Comparison of ENCODE assay signal across 16 cellular contexts in the genomic region with DNA sequence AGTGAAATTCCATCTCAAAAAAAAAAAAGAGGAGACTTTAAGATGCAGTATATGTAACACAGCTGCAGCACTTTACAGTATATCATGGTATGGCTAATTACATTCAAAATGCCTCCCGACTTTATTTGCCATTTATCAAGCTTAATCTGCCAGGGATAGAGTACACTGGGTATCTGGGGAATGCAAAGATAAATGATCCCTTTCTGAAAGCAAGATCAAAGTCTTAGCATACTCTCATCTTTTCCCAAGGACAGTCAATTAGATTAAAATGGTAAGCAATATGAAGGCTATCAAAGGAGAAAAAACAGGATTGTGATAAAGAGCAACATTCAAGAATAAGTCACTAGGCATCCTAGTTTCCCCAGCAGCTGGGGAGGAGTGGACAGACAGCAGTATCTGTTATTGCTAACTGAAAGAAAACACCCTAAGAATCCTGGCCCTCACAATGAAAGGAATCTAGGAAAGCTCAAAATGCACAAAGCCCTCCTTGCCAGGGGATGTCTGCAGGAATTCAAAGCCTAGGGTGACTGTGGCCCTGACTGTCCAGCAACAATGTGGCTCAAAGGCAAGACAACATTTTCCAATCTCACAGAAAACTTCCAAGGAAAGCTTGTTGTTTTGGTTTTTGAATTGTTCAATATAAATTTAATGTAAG. TPM values are rescaled to one million over a fixed set of nuclear protein-coding genes. Genes with fewer than 3 reads are reported as not detected.
DNase-seq lines count a peak whose midpoint lies in the region; ATAC-seq and TF ChIP-seq lines count a peak whose summit lies in the region.
"Had no signal": no experiment of that assay in that cellular context is flagged by ENCODE, and none has a peak within 500 bp of the region (broad histone marks: within the 10 kb centered on the region; RNA-seq: fewer than 3 reads in every experiment).

No MANE protein-coding gene starts in this region.

- peaks cover 86% of the 10 kb centered on the region for H3K36me3 ChIP-seq in HUES64 (ENCODE audit: insufficient read depth, low read length)
- H3K36me3 ChIP-seq in mesodermal cell (ENCODE audit: control insufficient read depth, insufficient read depth, low read length): peaks cover 67% of the 10 kb centered on the region

- H3K36me3 Mint-ChIP-seq in CD14-positive monocyte (peaks cover 58 to 82% of the 10 kb centered on the region in 2 donors), Calu3 (ENCODE audit: insufficient read depth, unreplicated experiment) (peaks cover 21% of the 10 kb centered on the region)
- H3K36me3 Mint-ChIP-seq in activated CD4-positive, alpha-beta memory T cell treated with anti-CD3 and anti-CD28 coated beads for 36 hours: peaks cover 27% of the 10 kb centered on the region

- H3K27ac ChIP-seq in HUES64 (ENCODE audit: low read depth, low read length): peak overlapping the region; percentile 28; the same call in 1 of the 2 replicates
- peak overlapping the region; percentile 30 for H3K27ac ChIP-seq in mesodermal cell (ENCODE audit: low read depth, low read length, severe bottlenecking)

- ATAC-seq in GM18517 (IDR thresholded peaks at IDR 0.05; ENCODE audit: unreplicated experiment): no peak
- ATAC-seq: GM12878 had no signal

- H3K9me3 ChIP-seq in HUES64 (ENCODE audit: insufficient read depth, low read depth, low read length) (no peaks in the 10 kb centered on the region), mesodermal cell (ENCODE audit: control insufficient read depth, low read length) (no peaks in the 10 kb centered on the region)
- H3K9me3 ChIP-seq: Caco-2 had no signal

- no TSS peak for BruUV-seq in Calu3 (replicated peaks; lab: Mats Ljungman, UMichigan)

- DNase-seq in CD14-positive monocyte (ENCODE audit: low spot score): no peak
- peak; percentile 56 for DNase-seq in amniotic epithelial cell (ENCODE audit: low read depth)
- DNase-seq in COR-L47 (lab: John Stamatoyannopoulos, UW): no peak
- DNase-seq in Calu3: no peak
- DNase-seq in activated CD4-positive, alpha-beta memory T cell treated with anti-CD3 and anti-CD28 coated beads for 36 hours: no peak
- DNase-seq: C1 segment of cervical spinal cord, Caco-2, DMS53, NCI-H1417, NCI-H2029, NCI-H2171 treated with DMSO at 0.1 percent for 48 hours, SIG-M5 had no signal

- POLR2A ChIA-PET in activated CD4-positive, alpha-beta memory T cell treated with anti-CD3 and anti-CD28 coated beads for 36 hours (lab: Charles Lee): no interaction called here

- no peak overlapping the region for H3K4me3 Mint-ChIP-seq in CD14-positive monocyte
- H3K4me3 Mint-ChIP-seq in Calu3 (ENCODE audit: low read depth, unreplicated experiment): no peak overlapping the region
- no peak overlapping the region for H3K4me3 Mint-ChIP-seq in activated CD4-positive, alpha-beta memory T cell treated with anti-CD3 and anti-CD28 coated beads for 36 hours

- H3K4me1 ChIP-seq in HUES64 (ENCODE audit: insufficient read depth, low read length) (no peaks in the 10 kb centered on the region), mesodermal cell (ENCODE audit: control insufficient read depth, insufficient read depth, low read length, poor library complexity, severe bottlenecking) (no peaks in the 10 kb centered on the region)
- H3K4me1 ChIP-seq: Caco-2 had no signal

- intact Hi-C loops in CD14-positive monocyte (cut with micrococcal nuclease) (no loop called here), Calu3 (cut with micrococcal nuclease; ENCODE audit: unreplicated experiment) (no loop called here)
- intact Hi-C loops in activated CD4-positive, alpha-beta memory T cell treated with anti-CD3 and anti-CD28 coated beads for 36 hours (cut with micrococcal nuclease): no loop called here

- CTCF ChIA-PET in Calu3 (lab: Charles Lee): no interaction called here
- CTCF ChIA-PET in activated CD4-positive, alpha-beta memory T cell treated with anti-CD3 and anti-CD28 coated beads for 36 hours (lab: Charles Lee): no interaction called here

- H3K27ac Mint-ChIP-seq in CD14-positive monocyte (peak overlapping the region in 5 of 7 donors; percentile 14 to 34 (median 24)), Calu3 (ENCODE audit: unreplicated experiment) (no peak overlapping the region)
- no peak overlapping the region for H3K27ac Mint-ChIP-seq in activated CD4-positive, alpha-beta memory T cell treated with anti-CD3 and anti-CD28 coated beads for 36 hours

- H3K4me1 Mint-ChIP-seq in CD14-positive monocyte (peaks cover 20% of the 10 kb centered on the region), Calu3 (ENCODE audit: low read depth, unreplicated experiment) (peaks cover 13% of the 10 kb centered on the region)
- no peaks in the 10 kb centered on the region for H3K4me1 Mint-ChIP-seq in activated CD4-positive, alpha-beta memory T cell treated with anti-CD3 and anti-CD28 coated beads for 36 hours (ENCODE audit: low read depth)

- peak overlapping the region; percentile 34; the same call in 1 of the 2 replicates for H3K9ac ChIP-seq in HUES64 (ENCODE audit: low read depth, low read length)

- H3K27me3 ChIP-seq in HUES64 (ENCODE audit: insufficient read depth, low read length): no peaks in the 10 kb centered on the region

- H3K27me3 Mint-ChIP-seq in CD14-positive monocyte (ENCODE audit: low read depth in 3 of 3): no peaks in the 10 kb centered on the region
- H3K27me3 Mint-ChIP-seq in Calu3 (ENCODE audit: unreplicated experiment): no peaks in the 10 kb centered on the region
- no peaks in the 10 kb centered on the region for H3K27me3 Mint-ChIP-seq in activated CD4-positive, alpha-beta memory T cell treated with anti-CD3 and anti-CD28 coated beads for 36 hours

- H3K4me3 ChIP-seq in HUES64 (ENCODE audit: low read length) (no peak overlapping the region), mesodermal cell (ENCODE audit: extremely low read depth, insufficient read depth, low read length, poor library complexity, severe bottlenecking) (no peak overlapping the region)
- H3K4me3 ChIP-seq: GM12878 had no signal

- WGBS in HUES64: 100% methylated on average over 1 of the region's 1 CpG
- no CpG with 5 or more reads among the region's 1 CpG for WGBS in mesodermal cell (ENCODE audit: insufficient coverage in 2 of 2), 2 experiments

- TF ChIP-seq CTCF in CD14-positive monocyte (IDR thresholded peaks at IDR 0.05) (no peak), Calu3 (IDR thresholded peaks at IDR 0.05; ENCODE audit: unreplicated experiment) (no peak)

- H3K9me3 Mint-ChIP-seq in CD14-positive monocyte (no peaks in the 10 kb centered on the region), Calu3 (ENCODE audit: low read depth, unreplicated experiment) (no peaks in the 10 kb centered on the region)
- H3K9me3 Mint-ChIP-seq in activated CD4-positive, alpha-beta memory T cell treated with anti-CD3 and anti-CD28 coated beads for 36 hours: no peaks in the 10 kb centered on the region

RNA-seq across cellular contexts. Expression of a gene that starts 56.7 kb away (rescaled TPM):
- polyA plus RNA-seq in CD14-positive monocyte: not detected
- 5.0 TPM for polyA plus RNA-seq in HUES64 (2013, experiment 1 of 2)
- 5.7 TPM for polyA plus RNA-seq in HUES64 (2013, experiment 2 of 2)
- polyA plus RNA-seq in mesodermal cell (2013, experiment 1 of 2): 4.7 TPM
- 3.7 TPM for polyA plus RNA-seq in mesodermal cell (2013, experiment 2 of 2)
- 23.8 and 26.8 TPM in 2 replicates for total RNA-seq in Calu3 (2022)
- total RNA-seq in activated CD4-positive, alpha-beta memory T cell treated with anti-CD3 and anti-CD28 coated beads for 36 hours: 1 to 10 TPM; 1.1 to 1.7 TPM

RNA-seq across cellular contexts. Expression of a gene that starts 57.1 kb away (rescaled TPM):
- 10 to 100 TPM; 26.5 to 40.2 TPM for polyA plus RNA-seq in CD14-positive monocyte
- polyA plus RNA-seq in HUES64 (2013, experiment 1 of 2): 37.7 TPM
- polyA plus RNA-seq in HUES64 (2013, experiment 2 of 2): 42.2 TPM
- polyA plus RNA-seq in mesodermal cell (2013, experiment 1 of 2): 43.2 TPM
- polyA plus RNA-seq in mesodermal cell (2013, experiment 2 of 2): 47.2 TPM
- total RNA-seq in Calu3 (2022): 56.6 and 62.3 TPM in 2 replicates
- 10 to 100 TPM; 77.2 to 91.1 TPM for total RNA-seq in activated CD4-positive, alpha-beta memory T cell treated with anti-CD3 and anti-CD28 coated beads for 36 hours

Comparison
In these comparisons a context has a peak if more than half of its experiments do, and no peak if none do; other contexts are left out.
1. H3K27ac Mint-ChIP-seq: peak in CD14-positive monocyte (5 of 7); none in Calu3 (single experiment) and activated CD4-positive, alpha-beta memory T cell treated with anti-CD3 and anti-CD28 coated beads for 36 hours (single experiment).